ENCODE assay signal across 8 cellular contexts in the genomic region with DNA sequence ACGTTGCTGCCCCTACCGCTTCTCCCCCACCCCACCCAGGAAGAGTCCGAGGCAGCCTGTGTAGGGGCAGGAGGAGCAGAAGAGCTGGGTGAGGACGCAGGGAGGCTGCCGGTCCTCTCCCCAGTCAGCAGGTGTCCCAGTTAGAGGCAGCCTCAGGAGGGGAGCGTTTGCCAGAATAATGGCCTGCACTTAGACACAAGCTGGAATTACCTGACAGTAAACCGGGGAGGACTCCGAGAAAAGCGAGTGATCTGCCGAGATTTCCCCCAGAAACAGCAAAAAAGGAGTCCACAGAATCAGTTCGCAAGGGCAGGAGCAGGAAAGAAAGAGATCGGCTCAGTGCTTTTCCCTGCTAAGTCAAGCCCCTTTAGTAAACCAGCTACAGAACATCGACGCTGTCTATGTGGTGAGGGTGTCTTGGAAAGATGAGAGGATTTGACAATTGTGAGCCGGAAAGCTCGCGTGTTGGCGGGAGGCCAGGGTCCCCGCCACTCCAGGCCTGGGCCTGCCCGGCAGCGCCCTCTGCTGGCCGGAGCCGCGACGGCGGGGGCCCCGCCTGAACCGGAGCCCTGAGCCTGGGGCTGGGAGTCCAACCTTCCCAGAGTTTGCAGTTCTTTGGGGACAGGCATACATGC. TPM values are rescaled to one million over a fixed set of nuclear protein-coding genes. Genes with fewer than 3 reads are reported as not detected.
DNase-seq lines count a peak whose midpoint lies in the region; ATAC-seq and TF ChIP-seq lines count a peak whose summit lies in the region.

No MANE protein-coding gene starts in this region.

- no peaks in the 10 kb centered on the region for H3K9me3 ChIP-seq in liver (ENCODE audit: control insufficient read depth in 4 of 4, low read length in 3 of 4)

- DNase-seq in GM10248 (ENCODE audit: extremely low spot score) = peak; percentile 89
- DNase-seq in NCI-H345 treated with DMSO at 0.1 percent for 48 hours (lab: John Stamatoyannopoulos, UW; ENCODE audit: unreplicated experiment) = peak; percentile 79
- peak; percentile 62 to 65 for DNase-seq in activated CD4-positive, alpha-beta T cell treated with anti-CD3 and anti-CD28 coated beads, Interleukin-2, amount 50 U/mL, for 24 hours (ENCODE audit: low read depth in 1 of 2, low spot score in 1 of 2)
- peak; percentile 25 for DNase-seq in dedifferentiated amniotic fluid mesenchymal stem cell (ENCODE audit: extremely low spot score)
- DNase-seq in stimulated activated CD4-positive, alpha-beta T cell treated with anti-CD3 and anti-CD28 coated beads, Interleukin-4, amount 100 ng/mL, for 4 hours = peak; percentile 60 to 78

- peaks cover 5 to 23% (median 13%) of the 10 kb centered on the region in 4 donors for H3K4me1 ChIP-seq in liver (ENCODE audit: control insufficient read depth in 4 of 4, insufficient read depth in 4 of 4, low read length in 3 of 4)

- POLR2A ChIA-PET in GM10248 (lab: Yijun Ruan, JAX) = no interaction called here

- ATAC-seq in HG03097 (IDR thresholded peaks at IDR 0.05; ENCODE audit: low FRiP score, unreplicated experiment) = peak; percentile 68
- ATAC-seq in GM19324 (IDR thresholded peaks at IDR 0.05; ENCODE audit: low FRiP score, unreplicated experiment) = no peak

- 3% methylated on average over 28 of the region's 28 CpGs for WGBS in liver

- H3K27me3 ChIP-seq in liver (ENCODE audit: control insufficient read depth in 4 of 4, insufficient read depth in 4 of 4, low read length in 3 of 4) = no peaks in the 10 kb centered on the region

- peak overlapping the region; percentile 66 to 73 for H3K9ac ChIP-seq in liver (ENCODE audit: low read depth in 1 of 2, low read length in 2 of 2)

- TF ChIP-seq RAD21 in liver (IDR thresholded peaks at IDR 0.05) = peak; percentile 96

- peak overlapping the region; percentile 49 to 60 (median 59) for H3K4me3 ChIP-seq in liver (ENCODE audit: low read depth in 1 of 3, low read length in 3 of 3)

- H3K27ac ChIP-seq in liver (ENCODE audit: low read depth in 1 of 2, low read length in 2 of 2) = peak overlapping the region; percentile 72 to 74

- CTCF ChIA-PET in GM10248 (lab: Yijun Ruan, JAX) = interaction anchor here (0.6 to 5.5 kb wide), 39 partner anchors 9 to 918 kb away, joined by 3 to 89 read pairs (median 5); partner anchors contain the start of genes INTS4, MYO7A, NDUFC2 and THRSP

- TF ChIP-seq CTCF in GM10248 (IDR thresholded peaks at IDR 0.05; ENCODE audit: control extremely low read depth, extremely low read depth, low read depth, missing control alignments) = peak; percentile 96
- peak; percentile 99 for TF ChIP-seq CTCF in liver (IDR thresholded peaks at IDR 0.05; ENCODE audit: low read depth, low read length, missing input control)

- H3K36me3 ChIP-seq in liver (ENCODE audit: control insufficient read depth in 4 of 4, insufficient read depth in 3 of 4, low read depth in 1 of 4, low read length in 3 of 4) = no peaks in the 10 kb centered on the region

TF ChIP-seq in liver, 16 proteins besides CTCF, POLR2A, EP300 and RAD21:
- TF ChIP-seq RXRA (IDR thresholded peaks at IDR 0.05) = peak; percentile 4 to 40
- TF ChIP-seq NR2F2 (IDR thresholded peaks at IDR 0.05) = no peak
- TF ChIP-seq HNF4A (conservative IDR thresholded peaks at IDR 0.05) = peak; percentile 55 to 75
- TF ChIP-seq GABPA (IDR thresholded peaks at IDR 0.05 in 1 of 2, conservative IDR thresholded peaks at IDR 0.05 in 1 of 2) = no peak
- TF ChIP-seq SP1 (IDR thresholded peaks at IDR 0.05) = peak; percentile 48

RNA-seq across cellular contexts. Expression of gene THRSP, which starts 17.7 kb away (rescaled TPM):
- total RNA-seq in liver = 10 to 100 TPM in 1 of 2 donors, not detected in 1; 30.9 TPM
- polyA plus RNA-seq in liver = 10 to 100 TPM; 51.1 to 90.1 TPM

RNA-seq across cellular contexts. Expression of gene KCTD14, which starts 22.9 kb away (rescaled TPM):
- 1 to 10 TPM in 1 of 2 donors, under 1 TPM in 1; 0.70 to 6.2 TPM for total RNA-seq in liver
- 1 to 10 TPM; 7.2 to 7.3 TPM for polyA plus RNA-seq in liver

RNA-seq across cellular contexts. Expression of gene NDUFC2, which starts 33.7 kb away (rescaled TPM):
- 100 to 1,000 TPM in 1 of 2 donors, 10 to 100 TPM in 1; 86.9 to 142 TPM for total RNA-seq in liver
- polyA plus RNA-seq in liver = 100 to 1,000 TPM; 256 to 783 TPM

RNA-seq across cellular contexts. Expression of gene INTS4, which starts 51.5 kb away (rescaled TPM):
- total RNA-seq in liver = 10 to 100 TPM; 19.1 TPM
- 10 to 100 TPM in 1 of 2 donors, 1 to 10 TPM in 1; 7.9 to 10.9 TPM for polyA plus RNA-seq in liver

Comparison
In these comparisons a context has a peak if more than half of its experiments do, and no peak if none do; other contexts are left out.
1. DNase-seq: peak in every context shown above with its lines; median percentile 89 in GM10248; 79 in NCI-H345 treated with DMSO at 0.1 percent for 48 hours; 69 in stimulated activated CD4-positive, alpha-beta T cell treated with anti-CD3 and anti-CD28 coated beads, Interleukin-4, amount 100 ng/mL, for 4 hours; 64 in activated CD4-positive, alpha-beta T cell treated with anti-CD3 and anti-CD28 coated beads, Interleukin-2, amount 50 U/mL, for 24 hours; 25 in dedifferentiated amniotic fluid mesenchymal stem cell.